In the genomic region with DNA sequence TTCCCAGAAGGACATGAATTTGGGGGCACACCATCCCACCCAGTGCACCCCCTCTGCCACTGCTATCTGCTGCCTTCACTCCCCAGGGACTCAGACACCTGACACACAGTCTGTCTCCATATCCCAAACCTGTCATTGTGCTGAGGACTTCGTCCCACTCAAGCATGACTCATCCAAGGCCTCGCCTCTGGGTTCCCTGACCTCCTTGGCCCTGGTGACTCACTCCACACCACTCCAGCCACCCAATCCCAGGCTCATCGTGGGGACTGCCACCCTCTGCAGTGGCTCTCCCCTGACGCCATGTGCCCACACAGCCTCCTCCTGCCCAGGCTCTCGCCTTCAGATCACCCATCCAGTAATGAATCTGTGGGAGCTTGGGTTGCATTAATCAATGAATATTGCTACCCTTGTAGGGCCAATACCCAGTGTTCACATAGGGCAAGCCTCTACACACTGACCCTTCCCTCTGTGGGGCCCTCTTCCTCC, we compare ENCODE assay signal across 10 cellular contexts. TPM values are rescaled to one million over a fixed set of nuclear protein-coding genes. Genes with fewer than 3 reads are reported as not detected.
DNase-seq lines count a peak whose midpoint lies in the region; ATAC-seq and TF ChIP-seq lines count a peak whose summit lies in the region.
"Had no signal": no experiment of that assay in that cellular context is flagged by ENCODE, and none has a peak within 500 bp of the region (broad histone marks: within the 10 kb centered on the region; RNA-seq: fewer than 3 reads in every experiment).

No MANE protein-coding gene starts in this region.

- H3K27ac ChIP-seq in HCT116 (ENCODE audit: low read depth, low read length) (0 out of 2 replicates have a peak overlapping the region, but pooled peaks have one; percentile 1), left lung (no peak overlapping the region)
- H3K27ac ChIP-seq: skin epidermis had no signal

- RAD21 ChIA-PET in HCT116 (lab: Charles Lee; ENCODE audit: low non-redundant PET in 1 of 2, low total read pairs in 2 of 2, uncharacterized antibody in 2 of 2, unreplicated experiment in 2 of 2), result no interaction called here

- POLR2A ChIA-PET in HCT116 (lab: Charles Lee), result no interaction called here
- POLR2A ChIA-PET in activated CD8-positive, alpha-beta T cell treated with anti-CD3 and anti-CD28 coated beads for 36 hours (lab: Charles Lee), result no interaction called here

- ATAC-seq in HCT116 (peak; percentile 95), left lung (peak; percentile 93), HG03135 (IDR thresholded peaks at IDR 0.05; ENCODE audit: unreplicated experiment) (no peak)
- peak; percentile 87 for ATAC-seq in activated CD8-positive, alpha-beta T cell treated with anti-CD3 and anti-CD28 coated beads for 36 hours

- CTCF ChIA-PET in HCT116 (lab: Charles Lee), result no interaction called here
- CTCF ChIA-PET in activated CD8-positive, alpha-beta T cell treated with anti-CD3 and anti-CD28 coated beads for 36 hours (lab: Charles Lee), result no interaction called here

- peaks cover 20 to 31% of the 10 kb centered on the region in 2 experiments for H3K4me1 ChIP-seq in HCT116 (ENCODE audit: control insufficient read depth in 1 of 2, insufficient read depth in 2 of 2, low read length in 2 of 2)
- H3K4me1 ChIP-seq in left lung, result peaks cover 0 to 10% of the 10 kb centered on the region in 2 donors

- peak overlapping the region; percentile 67 for H2AFZ ChIP-seq in HCT116 (ENCODE audit: low read depth, low read length, poor library complexity, severe bottlenecking)

- H3K27me3 ChIP-seq in HCT116 (ENCODE audit: insufficient read depth, low read length), result no peaks in the 10 kb centered on the region
- no peaks in the 10 kb centered on the region for H3K27me3 ChIP-seq in left lung

- H3K79me2 ChIP-seq in HCT116 (ENCODE audit: insufficient read depth, low read length), result no peaks in the 10 kb centered on the region

- no peaks in the 10 kb centered on the region for H3K36me3 Mint-ChIP-seq in activated CD8-positive, alpha-beta T cell treated with anti-CD3 and anti-CD28 coated beads for 36 hours (ENCODE audit: low read depth)

- peak overlapping the region; percentile 61 for H3K4me2 ChIP-seq in HCT116 (ENCODE audit: low read length)

- no peaks in the 10 kb centered on the region for H3K27me3 Mint-ChIP-seq in activated CD8-positive, alpha-beta T cell treated with anti-CD3 and anti-CD28 coated beads for 36 hours

- no peak overlapping the region for H3K4me3 Mint-ChIP-seq in activated CD8-positive, alpha-beta T cell treated with anti-CD3 and anti-CD28 coated beads for 36 hours

- H3K9ac ChIP-seq in HCT116 (ENCODE audit: low read length), result no peak overlapping the region

- peak; percentile 79 for DNase-seq in AG08395 (ENCODE audit: low spot score)
- DNase-seq in HCT116 (ENCODE audit: low read depth, low spot score), result peak; percentile 80
- DNase-seq in activated CD8-positive, alpha-beta T cell treated with anti-CD3 and anti-CD28 coated beads for 36 hours, result peak; percentile 66
- peak; percentile 86 to 87 for DNase-seq in left lung
- no peak for DNase-seq in NCI-H2171 (lab: John Stamatoyannopoulos, UW)
- DNase-seq in NCI-H2107 treated with DMSO at 0.1 percent for 48 hours (lab: John Stamatoyannopoulos, UW; ENCODE audit: unreplicated experiment), result no peak
- DNase-seq in effector CD4-positive, alpha-beta T cell, result no peak
- DNase-seq: NCI-H524 had no signal

- no peak for TF ChIP-seq POLR2A in HCT116 (IDR thresholded peaks at IDR 0.05; ENCODE audit: borderline replicate concordance, extremely low read depth, insufficient read depth, insufficient read length)

- TF ChIP-seq CTCF in HCT116 (IDR thresholded peaks at IDR 0.05 in 2 of 3, conservative IDR thresholded peaks at IDR 0.05 in 1 of 3; ENCODE audit: borderline replicate concordance in 1 of 3, insufficient read depth in 1 of 3, low read depth in 2 of 3, low read length in 2 of 3) (no peak), left lung (IDR thresholded peaks at IDR 0.05) (no peak)
- TF ChIP-seq CTCF in activated CD8-positive, alpha-beta T cell treated with anti-CD3 and anti-CD28 coated beads for 36 hours (IDR thresholded peaks at IDR 0.05), result no peak

- H3K9me2 ChIP-seq in HCT116 (ENCODE audit: insufficient read depth), result no peaks in the 10 kb centered on the region

- H3K9me3 Mint-ChIP-seq in activated CD8-positive, alpha-beta T cell treated with anti-CD3 and anti-CD28 coated beads for 36 hours, result peaks cover 1% of the 10 kb centered on the region

- BruUV-seq in HCT116 (replicated peaks; lab: Mats Ljungman, UMichigan), result no TSS peak

- peaks cover 35% of the 10 kb centered on the region for H3K4me1 Mint-ChIP-seq in activated CD8-positive, alpha-beta T cell treated with anti-CD3 and anti-CD28 coated beads for 36 hours (ENCODE audit: low read depth)

- H3K9me3 ChIP-seq in HCT116 (ENCODE audit: control insufficient read depth in 1 of 2, insufficient read depth in 1 of 2, low read depth in 1 of 2, low read length in 2 of 2), result no peaks in the 10 kb centered on the region
- no peaks in the 10 kb centered on the region for H3K9me3 ChIP-seq in left lung

- no peak for TF ChIP-seq RAD21 in HCT116 (IDR thresholded peaks at IDR 0.05; ENCODE audit: low read depth)

- intact Hi-C loops in HCT116 (cut with micrococcal nuclease), result no loop called here
- intact Hi-C loops in activated CD8-positive, alpha-beta T cell treated with anti-CD3 and anti-CD28 coated beads for 36 hours (cut with micrococcal nuclease), result no loop called here
- intact Hi-C loops in left lung (cut with DNase I), result no loop called here

- no peaks in the 10 kb centered on the region for H3K36me3 ChIP-seq in HCT116 (ENCODE audit: control insufficient read depth in 1 of 2, insufficient read depth in 2 of 2, low read length in 2 of 2)
- H3K36me3 ChIP-seq in left lung, result no peaks in the 10 kb centered on the region

- H3K4me3 ChIP-seq in HCT116 (replicated peaks in 1 of 2; ENCODE audit: low read depth in 1 of 2, low read length in 2 of 2) (0 out of 4 replicates have a peak overlapping the region, but pooled peaks of 1 of the 2 experiments have one; percentile 4), left lung (no peak overlapping the region)
- H3K4me3 ChIP-seq: skin epidermis had no signal

- peak overlapping the region; percentile 17 for H3K27ac Mint-ChIP-seq in activated CD8-positive, alpha-beta T cell treated with anti-CD3 and anti-CD28 coated beads for 36 hours

- H4K20me1 ChIP-seq in HCT116 (ENCODE audit: insufficient read depth), result no peaks in the 10 kb centered on the region

TF ChIP-seq in HCT116, 20 proteins besides CTCF, POLR2A, EP300 and RAD21:
- TF ChIP-seq POLR2AphosphoS5 (IDR thresholded peaks at IDR 0.05; ENCODE audit: low read depth, low read length) (peak; percentile 45; the same call in 1 of the 2 replicates), JUND (IDR thresholded peaks at IDR 0.05) (no peak), ELF1 (IDR thresholded peaks at IDR 0.05; ENCODE audit: borderline replicate concordance, low read depth) (no peak), CBX3 (IDR thresholded peaks at IDR 0.05; ENCODE audit: low read depth) (no peak)

RNA-seq across cellular contexts. Expression of gene INSIG1, which starts 6.6 kb away (rescaled TPM):
- 54.7 TPM for total RNA-seq in HCT116 (2021; ENCODE audit: unreplicated experiment)
- polyA plus RNA-seq in HCT116 (2012), result 38.7 and 45.5 TPM in 2 replicates
- total RNA-seq in activated CD8-positive, alpha-beta T cell treated with anti-CD3 and anti-CD28 coated beads for 36 hours, result 10 to 100 TPM; 92.2 to 98.0 TPM
- 100 to 1,000 TPM in 1 of 2 donors, 10 to 100 TPM in 1; 64.9 to 170 TPM for total RNA-seq in left lung

Comparison
In these comparisons a context has a peak if more than half of its experiments do, and no peak if none do; other contexts are left out.
1. DNase-seq: peak in AG08395 (single experiment), HCT116 (single experiment), activated CD8-positive, alpha-beta T cell treated with anti-CD3 and anti-CD28 coated beads for 36 hours (single experiment) and left lung (2 of 2); none in NCI-H2171 (single experiment), NCI-H2107 treated with DMSO at 0.1 percent for 48 hours (single experiment) and effector CD4-positive, alpha-beta T cell (single experiment).